8 cellular contexts compared by ENCODE assay signal in the genomic region with DNA sequence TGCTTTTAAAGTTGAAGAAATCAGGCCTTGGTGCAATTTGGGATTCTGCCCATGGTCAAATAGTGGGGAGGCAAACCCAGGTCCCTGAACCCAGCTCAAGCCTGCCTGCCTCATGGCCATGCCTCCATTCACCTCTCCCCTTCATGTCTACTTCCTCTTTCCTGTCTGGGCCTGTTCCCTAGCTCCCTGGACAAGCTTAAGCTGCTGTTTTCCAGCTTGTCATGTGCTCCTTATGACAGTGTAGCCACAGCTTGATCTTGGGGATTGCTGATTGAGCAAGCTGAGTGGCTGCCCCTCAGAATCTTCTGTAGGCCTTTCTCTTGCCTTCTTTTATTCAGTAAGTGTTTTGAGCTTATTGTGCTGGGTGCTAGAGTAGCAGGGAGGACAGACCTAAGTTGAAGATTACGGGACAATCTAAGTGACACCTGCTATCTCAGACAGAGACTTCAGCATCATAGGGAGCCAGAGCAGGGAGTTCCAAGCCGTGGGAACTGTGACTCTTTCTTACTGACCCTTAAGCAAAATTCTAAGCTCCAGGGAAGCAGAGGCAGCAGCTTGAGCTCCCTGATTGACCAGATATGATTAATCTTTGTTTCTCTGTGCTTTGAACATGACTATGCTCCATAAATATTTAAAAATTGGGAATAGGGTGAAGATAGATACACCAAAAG. TPM values are rescaled to one million over a fixed set of nuclear protein-coding genes. Genes with fewer than 3 reads are reported as not detected.
DNase-seq lines count a peak whose midpoint lies in the region; ATAC-seq and TF ChIP-seq lines count a peak whose summit lies in the region.

No MANE protein-coding gene starts in this region.

- TF ChIP-seq CTCF in Calu3 (IDR thresholded peaks at IDR 0.05; ENCODE audit: unreplicated experiment) = no peak
- TF ChIP-seq CTCF in WERI-Rb-1 (IDR thresholded peaks at IDR 0.05; ENCODE audit: low read depth, low read length) = no peak
- no peak for TF ChIP-seq CTCF in neutrophil (IDR thresholded peaks at IDR 0.05)

- peaks cover 20% of the 10 kb centered on the region for H3K4me1 Mint-ChIP-seq in Calu3 (ENCODE audit: low read depth, unreplicated experiment)
- peaks cover 31 to 47% (median 45%) of the 10 kb centered on the region in 3 donors for H3K4me1 Mint-ChIP-seq in IgD-negative memory B cell

- intact Hi-C loops in Calu3 (cut with micrococcal nuclease; ENCODE audit: unreplicated experiment) = no loop called here

- no TSS peak for BruUV-seq in Calu3 (replicated peaks; lab: Mats Ljungman, UMichigan)

- no peaks in the 10 kb centered on the region for H3K27me3 ChIP-seq in WERI-Rb-1 (ENCODE audit: insufficient read depth, low read depth, severe bottlenecking)
- H3K27me3 ChIP-seq in neutrophil = peaks cover 1% of the 10 kb centered on the region

- CTCF ChIA-PET in Calu3 (lab: Charles Lee) = interaction anchor here (0.8 to 1.2 kb wide), 8 partner anchors 10 to 151 kb away, joined by 3 to 5 read pairs (median 4); a partner anchor contains a TSS

- peak overlapping the region; percentile 66 for H3K4me3 Mint-ChIP-seq in Calu3 (ENCODE audit: low read depth, unreplicated experiment)
- peak overlapping the region; percentile 89 to 99 (median 98) for H3K4me3 Mint-ChIP-seq in IgD-negative memory B cell

- H3K27ac ChIP-seq in WERI-Rb-1 = peak overlapping the region; percentile 63
- peak overlapping the region; percentile 90 for H3K27ac ChIP-seq in neutrophil

- H3K9me3 ChIP-seq in WERI-Rb-1 (ENCODE audit: severe bottlenecking) (no peaks in the 10 kb centered on the region), neutrophil (no peaks in the 10 kb centered on the region)

- H3K4me3 ChIP-seq in WERI-Rb-1 (ENCODE audit: low read depth, low read length) = peak overlapping the region; percentile 17
- H3K4me3 ChIP-seq in neutrophil (ENCODE audit: low read depth in 1 of 2, low read length in 1 of 2) = peak overlapping the region; percentile 61 to 81

- H3K36me3 ChIP-seq in WERI-Rb-1 (no peaks in the 10 kb centered on the region), neutrophil (no peaks in the 10 kb centered on the region)

- peaks cover 17% of the 10 kb centered on the region for H3K36me3 Mint-ChIP-seq in Calu3 (ENCODE audit: insufficient read depth, unreplicated experiment)
- H3K36me3 Mint-ChIP-seq in IgD-negative memory B cell = peaks cover 7% of the 10 kb centered on the region

- H3K4me1 ChIP-seq in neutrophil (ENCODE audit: control insufficient read depth in 1 of 2, insufficient read depth in 1 of 2, low read depth in 1 of 2, low read length in 1 of 2) = peaks cover 50 to 53% of the 10 kb centered on the region in 2 experiments

- H3K27ac Mint-ChIP-seq in Calu3 (ENCODE audit: unreplicated experiment) (peak overlapping the region; percentile 82), IgD-negative memory B cell (peak overlapping the region; percentile 75 to 99 (median 97))

- H3K9me3 Mint-ChIP-seq in Calu3 (ENCODE audit: low read depth, unreplicated experiment) = peaks cover 2% of the 10 kb centered on the region
- no peaks in the 10 kb centered on the region for H3K9me3 Mint-ChIP-seq in IgD-negative memory B cell

- H3K27me3 Mint-ChIP-seq in Calu3 (ENCODE audit: unreplicated experiment) = no peaks in the 10 kb centered on the region
- no peaks in the 10 kb centered on the region for H3K27me3 Mint-ChIP-seq in IgD-negative memory B cell

- peak; percentile 8 for DNase-seq in Calu3
- peak; percentile 32 for DNase-seq in WERI-Rb-1
- DNase-seq in NCI-H1048 (lab: John Stamatoyannopoulos, UW) = no peak
- DNase-seq in NCI-H1694 (lab: John Stamatoyannopoulos, UW) = no peak

- ATAC-seq in GM21381 (IDR thresholded peaks at IDR 0.05; ENCODE audit: unreplicated experiment) (peak; percentile 22), esophagus mucosa (peak; percentile 95)

RNA-seq across cellular contexts. Expression of a gene that starts 0.5 kb away (rescaled TPM):
- total RNA-seq in Calu3 (2022) (10.0 and 11.3 TPM in 2 replicates), esophagus mucosa (16.3 TPM)
- 28.3 TPM for polyA plus RNA-seq in IgD-negative memory B cell

RNA-seq across cellular contexts. Expression of a gene that starts 10.6 kb away (rescaled TPM):
- total RNA-seq in Calu3 (2022) = 28.0 and 30.6 TPM in 2 replicates
- 7.1 TPM for polyA plus RNA-seq in IgD-negative memory B cell
- 26.3 TPM for total RNA-seq in esophagus mucosa

RNA-seq across cellular contexts. Expression of a gene that starts 55.2 kb away (rescaled TPM):
- 11.4 and 12.2 TPM in 2 replicates for total RNA-seq in Calu3 (2022)
- polyA plus RNA-seq in IgD-negative memory B cell = 31.0 TPM
- 21.4 TPM for total RNA-seq in esophagus mucosa

Comparison
In these comparisons a context has a peak if more than half of its experiments do, and no peak if none do; other contexts are left out.
1. DNase-seq: peak in Calu3 (single experiment) and WERI-Rb-1 (single experiment); none in NCI-H1048 (single experiment) and NCI-H1694 (single experiment).